In genomic region chr12:130831246-130831645, GRCh38 we compare ENCODE assay signal across 14 cellular contexts. TPM values are rescaled to one million over a fixed set of nuclear protein-coding genes. Genes with fewer than 3 reads are reported as not detected.
DNase-seq lines count a peak whose midpoint lies in the region; ATAC-seq and TF ChIP-seq lines count a peak whose summit lies in the region.
"Had no signal": no experiment of that assay in that cellular context is flagged by ENCODE, and none has a peak within 500 bp of the region (broad histone marks: within the 10 kb centered on the region; RNA-seq: fewer than 3 reads in every experiment).

No MANE protein-coding gene starts in this region.

- DNase-seq in NCI-H524 (lab: John Stamatoyannopoulos, UW) = peak; percentile 15 to 21
- DNase-seq in NCI-H524 treated with DMSO at 0.1 percent for 48 hours (lab: John Stamatoyannopoulos, UW) = no peak
- DNase-seq in hepatocyte (ENCODE audit: low spot score) = no peak
- DNase-seq in posterior vena cava (ENCODE audit: low spot score) = peak; percentile 49
- no peak for DNase-seq in COLO829 (ENCODE audit: low spot score)
- DNase-seq in NCI-H1694 (lab: John Stamatoyannopoulos, UW) = no peak
- DNase-seq: Calu3; CD4-positive, CD25-positive, alpha-beta regulatory T cell; DMS 273 treated with DMSO at 0.1 percent for 48 hours; GM23248 had no signal

- no peak overlapping the region for H3K9ac ChIP-seq in OCI-LY1 (ENCODE audit: low read length)
- H3K9ac ChIP-seq: BLaER1 treated with 17β-estradiol and CSF1 and Interleukin-3, amounts not matched to agents 10 nM and 100 nM; GM23248 had no signal

- H4K20me1 ChIP-seq in OCI-LY1 (ENCODE audit: insufficient read depth, low read length) = no peaks in the 10 kb centered on the region
- peaks cover 3% of the 10 kb centered on the region for H4K20me1 ChIP-seq in hepatocyte (ENCODE audit: insufficient read depth, poor library complexity, severe bottlenecking)

- H3K4me2 ChIP-seq in OCI-LY1 (ENCODE audit: low read length) = no peak overlapping the region
- no peak overlapping the region for H3K4me2 ChIP-seq in hepatocyte

- H3K79me2 ChIP-seq in OCI-LY1 (ENCODE audit: insufficient read depth, low read length) = no peaks in the 10 kb centered on the region; the same call in none of the 2 replicates
- peaks cover 38% of the 10 kb centered on the region for H3K79me2 ChIP-seq in hepatocyte

- no peaks in the 10 kb centered on the region for H3F3A ChIP-seq in OCI-LY1 (ENCODE audit: insufficient read depth, low read length)

- no peak for ATAC-seq in GM21576 (IDR thresholded peaks at IDR 0.05; ENCODE audit: unreplicated experiment)

- H3K9me2 ChIP-seq in OCI-LY1 (ENCODE audit: low read depth, low read length) (no peaks in the 10 kb centered on the region), hepatocyte (replicated peaks; ENCODE audit: insufficient read depth) (no peaks in the 10 kb centered on the region)

- H3K4me1 ChIP-seq in OCI-LY1 (ENCODE audit: insufficient read depth, low read length, severe bottlenecking) = peaks cover 62% of the 10 kb centered on the region
- H3K4me1 ChIP-seq in hepatocyte (ENCODE audit: insufficient read depth) = peaks cover 28% of the 10 kb centered on the region

- no peaks in the 10 kb centered on the region for H3K9me3 ChIP-seq in OCI-LY1 (ENCODE audit: low read length)
- H3K9me3 ChIP-seq in hepatocyte (ENCODE audit: low read depth) = no peaks in the 10 kb centered on the region
- H3K9me3 ChIP-seq: BLaER1 treated with 17β-estradiol and CSF1 and Interleukin-3, amounts not matched to agents 10 nM and 100 nM had no signal

- H3K4me3 ChIP-seq in OCI-LY1 (ENCODE audit: low read depth, low read length, poor library complexity, severe bottlenecking) (no peak overlapping the region), hepatocyte (no peak overlapping the region)
- H3K4me3 ChIP-seq: BLaER1 treated with 17β-estradiol and CSF1 and Interleukin-3, amounts not matched to agents 10 nM and 100 nM; GM23248 had no signal

- H2AFZ ChIP-seq in OCI-LY1 (ENCODE audit: low read length) (no peak overlapping the region), hepatocyte (no peak overlapping the region)
- H2AFZ ChIP-seq: GM23248 had no signal

- no peak for TF ChIP-seq CTCF in OCI-LY1 (IDR thresholded peaks at IDR 0.05; ENCODE audit: low read length)
- TF ChIP-seq CTCF in hepatocyte (IDR thresholded peaks at IDR 0.05; ENCODE audit: poor library complexity) = no peak

- WGBS in hepatocyte (ENCODE audit: low lambda C conversion rate, missing lambda C conversion rate) = 86% methylated on average over 4 of the region's 4 CpGs

- H3K27ac ChIP-seq in OCI-LY1 (ENCODE audit: low read depth, low read length, poor library complexity, severe bottlenecking) = peak overlapping the region; percentile 33
- peak overlapping the region; percentile 21 for H3K27ac ChIP-seq in hepatocyte
- H3K27ac ChIP-seq: 22Rv1; BLaER1 treated with 17β-estradiol and CSF1 and Interleukin-3, amounts not matched to agents 10 nM and 100 nM; GM23248 had no signal

- no peaks in the 10 kb centered on the region for H3K36me3 ChIP-seq in OCI-LY1 (ENCODE audit: insufficient read depth, low read length)
- no peaks in the 10 kb centered on the region for H3K36me3 ChIP-seq in hepatocyte (replicated peaks; ENCODE audit: insufficient read depth, low read depth)

- H3K27me3 ChIP-seq in OCI-LY1 (ENCODE audit: insufficient read depth, low read length) (no peaks in the 10 kb centered on the region), hepatocyte (no peaks in the 10 kb centered on the region)
- H3K27me3 ChIP-seq: BLaER1 treated with 17β-estradiol and CSF1 and Interleukin-3, amounts not matched to agents 10 nM and 100 nM had no signal

- intact Hi-C loops in posterior vena cava (cut with DNase I) = no loop called here

RNA-seq across cellular contexts. Expression of gene STX2, which starts 7.8 kb away (rescaled TPM):
- total RNA-seq in hepatocyte (16.9 and 23.1 TPM in 2 replicates), posterior vena cava (10 to 100 TPM; 29.2 to 39.8 TPM)
- polyA plus RNA-seq in hepatocyte = 12.4 and 15.8 TPM in 2 replicates

RNA-seq across cellular contexts. Expression of gene RAN, which starts 40.6 kb away (rescaled TPM):
- total RNA-seq in hepatocyte (292 and 300 TPM in 2 replicates), posterior vena cava (100 to 1,000 TPM; 288 to 326 TPM)
- polyA plus RNA-seq in hepatocyte = 660 and 673 TPM in 2 replicates

Comparison
In these comparisons a context has a peak if more than half of its experiments do, and no peak if none do; other contexts are left out.
1. DNase-seq: peak in NCI-H524 (2 of 2) and posterior vena cava (single experiment); none in NCI-H524 treated with DMSO at 0.1 percent for 48 hours (single experiment), hepatocyte (single experiment), COLO829 (single experiment) and NCI-H1694 (single experiment).